25 cellular contexts compared by ENCODE assay signal in the genomic region with DNA sequence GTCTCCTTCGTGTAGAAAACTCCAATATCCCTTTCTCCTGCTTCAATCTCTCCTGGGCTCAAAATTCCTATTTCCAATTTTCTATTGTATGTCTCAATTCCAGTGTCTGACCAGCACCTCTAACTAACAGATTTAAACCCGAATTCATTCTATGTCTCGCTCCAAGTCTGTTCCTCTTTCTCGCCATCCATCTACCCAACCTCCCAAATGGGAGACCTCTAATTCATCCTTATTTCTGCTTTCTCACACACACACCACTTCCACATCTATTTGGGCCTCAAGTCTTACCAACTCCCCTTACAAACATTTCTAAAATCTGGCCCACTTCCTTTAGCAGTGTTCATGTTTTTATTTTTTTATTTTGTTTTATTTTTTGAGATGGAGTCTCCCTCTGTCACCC. TPM values are rescaled to one million over a fixed set of nuclear protein-coding genes. Genes with fewer than 3 reads are reported as not detected.
"Had no signal": no experiment of that assay in that cellular context is flagged by ENCODE, and none has a peak within 500 bp of the region (broad histone marks: within the 10 kb centered on the region; RNA-seq: fewer than 3 reads in every experiment).

No MANE protein-coding gene starts in this region.

- H3K4me1 Mint-ChIP-seq: endodermal cell; mesothelial cell of epicardium; stimulated activated naive B cell treated with anti-CD40 and anti-IgM and Interleukin-4, amounts not matched to agents 10 μg/mL and 1 μg/mL and 100 μg/mL, for 72 hours had no signal

- H3K27ac Mint-ChIP-seq: activated T-helper 2 cell treated with anti-CD3 and anti-CD28 coated beads, Interferon-gamma antibody, Interleukin-2, Interleukin-4, amounts not matched to agents 10 μg/mL and 5 μg/mL and 100 μg/mL, durations not matched to agents 14 hours and 24 hours and 36 hours; endodermal cell; mesothelial cell of epicardium; progenitor cell of endocrine pancreas; stimulated activated naive B cell treated with anti-CD40 and anti-IgM and Interleukin-4, amounts not matched to agents 10 μg/mL and 1 μg/mL and 100 μg/mL, for 72 hours had no signal

- H3K27me3 Mint-ChIP-seq: naive thymus-derived CD8-positive, alpha-beta T cell; progenitor cell of endocrine pancreas had no signal

- DNase-seq: activated CD4-positive, CD25-positive, alpha-beta regulatory T cell treated with anti-CD3 and anti-CD28 coated beads, Interleukin-2, amount 50 U/mL, for 72 hours; activated CD8-positive, alpha-beta memory T cell treated with anti-CD3 and anti-CD28 coated beads, Interleukin-2, amount 50 U/mL, for 4 hours; activated naive CD4-positive, alpha-beta T cell; activated T-cell treated with anti-CD3 and anti-CD28 coated beads, Interleukin-2, amount 50 U/mL, for 4 hours; cerebellar nuclear complex; endodermal cell; esophagus squamous epithelium; gastrocnemius medialis; hypothalamus; left ventricle myocardium inferior; naive thymus-derived CD8-positive, alpha-beta T cell; retina; sigmoid colon; stimulated activated CD4-positive, alpha-beta T cell treated with anti-CD3 and anti-CD28 coated beads, Interleukin-15, amount 100 ng/mL, for 24 hours; stimulated activated naive B cell treated with anti-CD40 and anti-IgM and Interleukin-4, amounts not matched to agents 10 μg/mL and 1 μg/mL and 100 μg/mL, for 72 hours; transverse colon; uterus; WERI-Rb-1 had no signal

- H3K9me3 Mint-ChIP-seq: activated T-cell treated with anti-CD3 and anti-CD28 coated beads, Interleukin-2, amount 50 U/mL, for 4 hours; activated T-helper 2 cell treated with anti-CD3 and anti-CD28 coated beads, Interferon-gamma antibody, Interleukin-2, Interleukin-4, amounts not matched to agents 10 μg/mL and 5 μg/mL and 100 μg/mL, durations not matched to agents 14 hours and 24 hours and 36 hours; naive thymus-derived CD8-positive, alpha-beta T cell had no signal

- H3K36me3 Mint-ChIP-seq: naive thymus-derived CD8-positive, alpha-beta T cell had no signal

- H3K9me3 ChIP-seq: esophagus squamous epithelium, gastrocnemius medialis, left ventricle myocardium inferior, sigmoid colon, transverse colon, uterus had no signal

- ATAC-seq: activated T-cell treated with anti-CD3 and anti-CD28 coated beads, Interleukin-2, amount 50 U/mL, for 4 hours; gastrocnemius medialis; naive thymus-derived CD8-positive, alpha-beta T cell; stimulated activated naive B cell treated with anti-CD40 and anti-IgM and Interleukin-4, amounts not matched to agents 10 μg/mL and 1 μg/mL and 100 μg/mL, for 72 hours had no signal

- H3K4me3 Mint-ChIP-seq: activated T-cell treated with anti-CD3 and anti-CD28 coated beads, Interleukin-2, amount 50 U/mL, for 4 hours; endodermal cell; mesothelial cell of epicardium; stimulated activated naive B cell treated with anti-CD40 and anti-IgM and Interleukin-4, amounts not matched to agents 10 μg/mL and 1 μg/mL and 100 μg/mL, for 72 hours had no signal

RNA-seq across cellular contexts. Expression of a gene that starts 53.3 kb away (rescaled TPM):
- total RNA-seq: activated T-cell treated with anti-CD3 and anti-CD28 coated beads, Interleukin-2, amount 50 U/mL, for 4 hours; activated T-helper 2 cell treated with anti-CD3 and anti-CD28 coated beads, Interferon-gamma antibody, Interleukin-2, Interleukin-4, amounts not matched to agents 10 μg/mL and 5 μg/mL and 100 μg/mL, durations not matched to agents 14 hours and 24 hours and 36 hours; endodermal cell; esophagus squamous epithelium; gastrocnemius medialis; left ventricle myocardium inferior; lung microvascular endothelial cell; mesothelial cell of epicardium; naive thymus-derived CD8-positive, alpha-beta T cell; osteoblast; progenitor cell of endocrine pancreas; sigmoid colon; smooth muscle cell; temporal lobe; transverse colon; uterus had no signal
